In the genomic region with DNA sequence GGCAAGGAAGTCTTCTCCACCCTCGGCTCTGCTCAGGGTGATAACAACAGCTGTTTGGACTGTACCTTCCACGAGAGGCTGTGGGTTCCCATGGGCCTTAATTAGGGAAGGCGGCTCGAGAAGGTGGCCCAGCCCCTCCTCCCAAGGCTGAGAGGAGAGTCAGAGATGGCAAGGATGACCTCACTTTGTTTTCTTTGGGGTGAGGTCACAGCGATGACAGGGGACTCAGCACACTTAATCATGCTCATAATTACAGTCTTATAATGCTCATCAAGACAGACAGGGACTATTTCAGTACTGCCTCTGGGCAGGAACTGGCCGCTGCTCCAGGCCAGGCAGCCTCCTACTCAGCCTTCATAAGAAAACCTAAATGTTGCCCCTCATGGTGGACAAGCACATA, we compare ENCODE assay signal across 1 cellular context.
TF ChIP-seq lines count a peak whose summit lies in the region.

No MANE protein-coding gene starts in this region.

TF ChIP-seq in HEK293, 187 proteins besides CTCF, POLR2A, EP300 and RAD21 (continued from another document):
- TF ChIP-seq, protein P1, sequence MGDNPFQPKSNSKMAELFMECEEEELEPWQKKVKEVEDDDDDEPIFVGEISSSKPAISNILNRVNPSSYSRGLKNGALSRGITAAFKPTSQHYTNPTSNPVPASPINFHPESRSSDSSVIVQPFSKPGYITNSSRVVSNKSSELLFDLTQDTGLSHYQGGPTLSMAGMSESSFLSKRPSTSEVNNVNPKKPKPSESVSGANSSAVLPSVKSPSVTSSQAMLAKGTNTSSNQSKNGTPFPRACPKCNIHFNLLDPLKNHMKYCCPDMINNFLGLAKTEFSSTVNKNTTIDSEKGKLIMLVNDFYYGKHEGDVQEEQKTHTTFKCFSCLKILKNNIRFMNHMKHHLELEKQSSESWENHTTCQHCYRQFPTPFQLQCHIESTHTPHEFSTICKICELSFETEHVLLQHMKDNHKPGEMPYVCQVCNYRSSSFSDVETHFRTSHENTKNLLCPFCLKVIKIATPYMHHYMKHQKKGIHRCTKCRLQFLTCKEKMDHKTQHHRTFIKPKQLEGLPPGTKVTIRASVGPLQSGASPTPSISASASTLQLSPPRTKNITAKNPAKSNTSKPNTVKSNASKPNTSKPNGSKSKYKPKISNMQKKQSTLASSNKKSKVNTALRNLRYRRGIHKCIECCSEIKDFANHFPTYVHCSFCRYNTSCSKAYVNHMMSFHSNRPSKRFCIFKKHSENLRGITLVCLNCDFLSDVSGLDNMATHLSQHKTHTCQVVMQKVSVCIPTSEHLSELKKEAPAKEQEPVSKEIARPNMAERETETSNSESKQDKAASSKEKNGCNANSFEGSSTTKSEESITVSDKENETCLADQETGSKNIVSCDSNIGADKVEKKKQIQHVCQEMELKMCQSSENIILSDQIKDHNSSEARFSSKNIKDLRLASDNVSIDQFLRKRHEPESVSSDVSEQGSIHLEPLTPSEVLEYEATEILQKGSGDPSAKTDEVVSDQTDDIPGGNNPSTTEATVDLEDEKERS (tag by site-specific recombination; IDR thresholded peaks at IDR 0.05), result no peak
- TF ChIP-seq ZNF629 (tag by site-specific recombination; IDR thresholded peaks at IDR 0.05) (peak; percentile 90), ZBTB21 (tag by site-specific recombination; IDR thresholded peaks at IDR 0.05) (peak; percentile 89)
